1 cellular context compared by ENCODE assay signal in the genomic region with DNA sequence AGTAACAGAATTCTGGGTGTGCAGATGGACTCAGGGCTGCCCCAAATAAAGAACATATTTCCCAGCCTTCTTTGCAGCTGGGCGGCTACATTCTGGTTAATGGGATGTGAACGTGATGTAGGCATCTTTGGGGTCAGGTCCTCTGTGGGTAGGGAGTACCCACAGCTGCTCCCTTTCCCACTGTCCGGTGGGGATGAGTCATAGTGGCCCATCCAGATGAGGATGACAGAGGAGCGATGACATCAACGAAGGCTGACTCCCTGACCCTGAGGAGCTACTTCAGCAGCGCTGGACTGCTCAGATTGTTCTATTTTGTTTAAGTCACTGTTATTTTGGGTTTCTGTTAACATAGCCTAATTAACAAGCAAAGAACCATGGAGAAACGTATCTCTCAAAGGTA.
TF ChIP-seq lines count a peak whose summit lies in the region.

No MANE protein-coding gene starts in this region.

TF ChIP-seq in SK-N-SH treated with all-trans-retinoic acid at 6 μM for 48 hours, 23 proteins besides CTCF, POLR2A, EP300 and RAD21 (continued from another document):
- TF ChIP-seq, protein P1, sequence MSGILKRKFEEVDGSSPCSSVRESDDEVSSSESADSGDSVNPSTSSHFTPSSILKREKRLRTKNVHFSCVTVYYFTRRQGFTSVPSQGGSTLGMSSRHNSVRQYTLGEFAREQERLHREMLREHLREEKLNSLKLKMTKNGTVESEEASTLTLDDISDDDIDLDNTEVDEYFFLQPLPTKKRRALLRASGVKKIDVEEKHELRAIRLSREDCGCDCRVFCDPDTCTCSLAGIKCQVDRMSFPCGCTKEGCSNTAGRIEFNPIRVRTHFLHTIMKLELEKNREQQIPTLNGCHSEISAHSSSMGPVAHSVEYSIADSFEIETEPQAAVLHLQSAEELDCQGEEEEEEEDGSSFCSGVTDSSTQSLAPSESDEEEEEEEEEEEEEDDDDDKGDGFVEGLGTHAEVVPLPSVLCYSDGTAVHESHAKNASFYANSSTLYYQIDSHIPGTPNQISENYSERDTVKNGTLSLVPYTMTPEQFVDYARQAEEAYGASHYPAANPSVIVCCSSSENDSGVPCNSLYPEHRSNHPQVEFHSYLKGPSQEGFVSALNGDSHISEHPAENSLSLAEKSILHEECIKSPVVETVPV (CRISPR knock-in tag; IDR thresholded peaks at IDR 0.05): no peak
- TF ChIP-seq BACH2 (CRISPR knock-in tag; IDR thresholded peaks at IDR 0.05; ENCODE audit: borderline replicate concordance): no peak
- no peak for TF ChIP-seq ZNF565 (CRISPR knock-in tag; conservative IDR thresholded peaks at IDR 0.05; ENCODE audit: low read depth)
- TF ChIP-seq OSR1 (CRISPR knock-in tag; IDR thresholded peaks at IDR 0.05): no peak
- TF ChIP-seq ZNF8 (CRISPR knock-in tag; IDR thresholded peaks at IDR 0.05): no peak
- no peak for TF ChIP-seq CSDC2 (CRISPR knock-in tag; IDR thresholded peaks at IDR 0.05)
- no peak for TF ChIP-seq ZNF70 (CRISPR knock-in tag; IDR thresholded peaks at IDR 0.05)
- TF ChIP-seq GLIS3 (CRISPR knock-in tag; IDR thresholded peaks at IDR 0.05): no peak
- TF ChIP-seq, protein P2, sequence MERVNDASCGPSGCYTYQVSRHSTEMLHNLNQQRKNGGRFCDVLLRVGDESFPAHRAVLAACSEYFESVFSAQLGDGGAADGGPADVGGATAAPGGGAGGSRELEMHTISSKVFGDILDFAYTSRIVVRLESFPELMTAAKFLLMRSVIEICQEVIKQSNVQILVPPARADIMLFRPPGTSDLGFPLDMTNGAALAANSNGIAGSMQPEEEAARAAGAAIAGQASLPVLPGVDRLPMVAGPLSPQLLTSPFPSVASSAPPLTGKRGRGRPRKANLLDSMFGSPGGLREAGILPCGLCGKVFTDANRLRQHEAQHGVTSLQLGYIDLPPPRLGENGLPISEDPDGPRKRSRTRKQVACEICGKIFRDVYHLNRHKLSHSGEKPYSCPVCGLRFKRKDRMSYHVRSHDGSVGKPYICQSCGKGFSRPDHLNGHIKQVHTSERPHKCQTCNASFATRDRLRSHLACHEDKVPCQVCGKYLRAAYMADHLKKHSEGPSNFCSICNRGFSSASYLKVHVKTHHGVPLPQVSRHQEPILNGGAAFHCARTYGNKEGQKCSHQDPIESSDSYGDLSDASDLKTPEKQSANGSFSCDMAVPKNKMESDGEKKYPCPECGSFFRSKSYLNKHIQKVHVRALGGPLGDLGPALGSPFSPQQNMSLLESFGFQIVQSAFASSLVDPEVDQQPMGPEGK (CRISPR knock-in tag; IDR thresholded peaks at IDR 0.05; ENCODE audit: borderline replicate concordance): no peak
